ENCODE assay signal across 35 cellular contexts in genomic region chr2:136017786-136018185, GRCh38.
"Had no signal": no experiment of that assay in that cellular context is flagged by ENCODE, and none has a peak within 500 bp of the region (broad histone marks: within the 10 kb centered on the region; RNA-seq: fewer than 3 reads in every experiment).

No MANE protein-coding gene starts in this region.

- H3K4me3 ChIP-seq: adrenal gland, body of pancreas, esophagus squamous epithelium, gastroesophageal sphincter had no signal

- H3K27ac Mint-ChIP-seq: activated B cell treated with CpG ODN at 0.5 μM for 24 hours; activated CD8-positive, alpha-beta memory T cell treated with anti-CD3 and anti-CD28 coated beads, Interleukin-2, amount 10 ng/mL, durations not matched to agents 7 days and 5 days; activated CD8-positive, alpha-beta T cell treated with anti-CD3 and anti-CD28 coated beads, Interleukin-2, amount 10 ng/mL, durations not matched to agents 7 days and 5 days; activated naive CD4-positive, alpha-beta T cell treated with anti-CD3 and anti-CD28 coated beads for 36 hours; activated naive CD4-positive, alpha-beta T cell treated with anti-CD3 and anti-CD28 coated beads, Interleukin-2, amount 50 U/mL, for 24 hours; activated naive CD8-positive, alpha-beta T cell treated with anti-CD3 and anti-CD28 coated beads for 36 hours; activated naive CD8-positive, alpha-beta T cell treated with anti-CD3 and anti-CD28 coated beads, Interleukin-2, amount 50 U/mL, for 24 hours; activated T-helper 1 cell treated with anti-CD3 and anti-CD28 coated beads, Interleukin-12 subunit alpha, Interleukin-12 subunit beta, Interleukin-2, Interleukin-4 antibody, amounts not matched to agents 30 ng/mL and 10 ng/mL and 1 ng/mL, durations not matched to agents 14 hours and 24 hours and 36 hours; activated T-helper 2 cell treated with anti-CD3 and anti-CD28 coated beads, Interferon-gamma antibody, Interleukin-2, Interleukin-4, amounts not matched to agents 10 μg/mL and 5 μg/mL and 100 μg/mL, durations not matched to agents 14 hours and 24 hours and 36 hours; T-helper 17 cell; T-helper 2 cell treated with Interferon-gamma antibody and Interleukin-4, amounts not matched to agents 5 μg/mL and 100 μg/mL, for 36 hours had no signal

- FAIRE-seq: colon, endometrium, endothelial cell of umbilical vein had no signal

- ATAC-seq: activated CD4-positive, CD25-positive, alpha-beta regulatory T cell treated with anti-CD3 and anti-CD28 coated beads, Interleukin-2, amount 50 U/mL, for 24 hours; activated CD8-positive, alpha-beta memory T cell treated with anti-CD3 and anti-CD28 coated beads, Interleukin-2, amount 10 ng/mL, durations not matched to agents 7 days and 5 days; activated CD8-positive, alpha-beta T cell treated with anti-CD3 and anti-CD28 coated beads, Interleukin-2, amount 10 ng/mL, durations not matched to agents 7 days and 5 days; activated naive CD8-positive, alpha-beta T cell treated with anti-CD3 and anti-CD28 coated beads, Interleukin-2, amount 50 U/mL, for 24 hours; body of pancreas; gastroesophageal sphincter; T-helper 17 cell had no signal

- H3K36me3 Mint-ChIP-seq: activated naive CD4-positive, alpha-beta T cell treated with anti-CD3 and anti-CD28 coated beads, Interleukin-2, amount 50 U/mL, for 24 hours; activated naive CD8-positive, alpha-beta T cell treated with anti-CD3 and anti-CD28 coated beads for 36 hours had no signal

- H3K27me3 Mint-ChIP-seq: activated B cell treated with CpG ODN at 0.5 μM for 24 hours; activated CD8-positive, alpha-beta memory T cell treated with anti-CD3 and anti-CD28 coated beads, Interleukin-2, amount 10 ng/mL, durations not matched to agents 7 days and 5 days; activated naive CD4-positive, alpha-beta T cell treated with anti-CD3 and anti-CD28 coated beads, Interleukin-2, amount 50 U/mL, for 24 hours; activated naive CD8-positive, alpha-beta T cell treated with anti-CD3 and anti-CD28 coated beads for 36 hours; activated naive CD8-positive, alpha-beta T cell treated with anti-CD3 and anti-CD28 coated beads, Interleukin-2, amount 50 U/mL, for 24 hours; T-helper 17 cell had no signal

- H3K9me3 Mint-ChIP-seq: activated B cell treated with CpG ODN at 0.5 μM for 24 hours; activated naive CD4-positive, alpha-beta T cell treated with anti-CD3 and anti-CD28 coated beads for 36 hours; activated naive CD4-positive, alpha-beta T cell treated with anti-CD3 and anti-CD28 coated beads, Interleukin-2, amount 50 U/mL, for 24 hours; activated naive CD8-positive, alpha-beta T cell treated with anti-CD3 and anti-CD28 coated beads for 36 hours; T-helper 2 cell treated with Interferon-gamma antibody and Interleukin-4, amounts not matched to agents 5 μg/mL and 100 μg/mL, for 36 hours had no signal

- H3K4me3 Mint-ChIP-seq: activated CD8-positive, alpha-beta memory T cell treated with anti-CD3 and anti-CD28 coated beads, Interleukin-2, amount 10 ng/mL, durations not matched to agents 7 days and 5 days; activated CD8-positive, alpha-beta T cell treated with anti-CD3 and anti-CD28 coated beads, Interleukin-2, amount 10 ng/mL, durations not matched to agents 7 days and 5 days; activated naive CD4-positive, alpha-beta T cell treated with anti-CD3 and anti-CD28 coated beads for 36 hours; activated naive CD4-positive, alpha-beta T cell treated with anti-CD3 and anti-CD28 coated beads, Interleukin-2, amount 50 U/mL, for 24 hours; activated naive CD8-positive, alpha-beta T cell treated with anti-CD3 and anti-CD28 coated beads for 36 hours; activated naive CD8-positive, alpha-beta T cell treated with anti-CD3 and anti-CD28 coated beads, Interleukin-2, amount 50 U/mL, for 24 hours; activated T-helper 1 cell treated with anti-CD3 and anti-CD28 coated beads, Interleukin-12 subunit alpha, Interleukin-12 subunit beta, Interleukin-2, Interleukin-4 antibody, amounts not matched to agents 30 ng/mL and 10 ng/mL and 1 ng/mL, durations not matched to agents 14 hours and 24 hours and 36 hours; T-helper 17 cell; T-helper 2 cell treated with Interferon-gamma antibody and Interleukin-4, amounts not matched to agents 5 μg/mL and 100 μg/mL, for 36 hours had no signal

- DNase-seq: activated B cell treated with CpG ODN at 0.5 μM for 24 hours; activated CD4-positive, alpha-beta T cell treated with anti-CD3 and anti-CD28 coated beads for 48 hours; activated CD4-positive, alpha-beta T cell treated with anti-CD3 and anti-CD28 coated beads, Interleukin-2, amount 50 U/mL, for 1 hour; activated CD4-positive, alpha-beta T cell treated with anti-CD3 and anti-CD28 coated beads, Interleukin-2, amount 50 U/mL, for 48 hours; activated CD8-positive, alpha-beta memory T cell treated with anti-CD3 and anti-CD28 coated beads, Interleukin-2, amount 10 ng/mL, durations not matched to agents 7 days and 5 days; activated CD8-positive, alpha-beta memory T cell treated with anti-CD3 and anti-CD28 coated beads, Interleukin-2, amount 50 U/mL, for 4 hours; activated CD8-positive, alpha-beta T cell treated with anti-CD3 and anti-CD28 coated beads, Interleukin-2, amount 10 ng/mL, durations not matched to agents 7 days and 5 days; activated effector memory CD4-positive, alpha-beta T cell treated with anti-CD3 and anti-CD28 coated beads, Interleukin-2, amount 50 U/mL, for 16 hours; activated naive CD4-positive, alpha-beta T cell treated with anti-CD3 and anti-CD28 coated beads for 36 hours; activated naive CD8-positive, alpha-beta T cell treated with anti-CD3 and anti-CD28 coated beads for 36 hours; activated naive CD8-positive, alpha-beta T cell treated with anti-CD3 and anti-CD28 coated beads, Interleukin-2, amount 50 U/mL, for 24 hours; activated T-cell treated with anti-CD3 and anti-CD28 coated beads, Interleukin-2, amount 50 U/mL, for 1 hour; activated T-cell treated with anti-CD3 and anti-CD28 coated beads, Interleukin-2, amount 50 U/mL, for 48 hours; adrenal gland; amygdala; aorta; body of pancreas; caudate nucleus; cortex of kidney; effector CD8-positive, alpha-beta T cell; esophagus squamous epithelium; foreskin melanocyte; T-helper 1 cell; T-helper 17 cell; T1000; WERI-Rb-1 had no signal
